ENCODE assay signal across 25 cellular contexts in genomic region chr1:191405417-191405816, GRCh38.
"Had no signal": no experiment of that assay in that cellular context is flagged by ENCODE, and none has a peak within 500 bp of the region (broad histone marks: within the 10 kb centered on the region; RNA-seq: fewer than 3 reads in every experiment).

No MANE protein-coding gene starts in this region.

- H3K36me3 ChIP-seq: Peyer's patch, SJSA1 had no signal

- H3K4me2 ChIP-seq: KMS-11, PC-9 had no signal

- H3K9ac ChIP-seq: KMS-11 had no signal

- H3K27ac ChIP-seq: KMS-11, PC-9, Peyer's patch, SJSA1, SK-N-MC had no signal

- H2AFZ ChIP-seq: PC-9 had no signal

- FAIRE-seq: K562 had no signal

- H3K4me1 ChIP-seq: Peyer's patch, SJSA1 had no signal

- DNase-seq: Kasumi-1; MV-4-11; NCI-H1048; NCI-H1105; NCI-H1436 treated with DMSO at 0.1 percent for 48 hours; NCI-H1694; NCI-H187 treated with DMSO at 0.1 percent for 48 hours; NCI-H2029 treated with DMSO at 0.1 percent for 48 hours; NCI-H2171 treated with DMSO at 0.1 percent for 48 hours; NCI-H345; NCI-H524; NCI-H526 treated with DMSO at 0.1 percent for 48 hours; NCI-H774; NK-92 treated with Interleukin-12 subunit alpha and Interleukin-12 subunit beta, amount 100 ng/mL, for 24 hours; OCI-M1; PC-9; Peyer's patch; SIG-M5; SW 1271; T-cell had no signal

- H3K27me3 ChIP-seq: Peyer's patch, SJSA1 had no signal

- ATAC-seq: K562, Right ventricle myocardium inferior, T-cell had no signal

- H3K4me3 ChIP-seq: K562, PC-9, Peyer's patch, SJSA1, SK-N-MC had no signal

- H3K9me3 ChIP-seq: Peyer's patch had no signal
